ENCODE assay signal across 8 cellular contexts in the genomic region with DNA sequence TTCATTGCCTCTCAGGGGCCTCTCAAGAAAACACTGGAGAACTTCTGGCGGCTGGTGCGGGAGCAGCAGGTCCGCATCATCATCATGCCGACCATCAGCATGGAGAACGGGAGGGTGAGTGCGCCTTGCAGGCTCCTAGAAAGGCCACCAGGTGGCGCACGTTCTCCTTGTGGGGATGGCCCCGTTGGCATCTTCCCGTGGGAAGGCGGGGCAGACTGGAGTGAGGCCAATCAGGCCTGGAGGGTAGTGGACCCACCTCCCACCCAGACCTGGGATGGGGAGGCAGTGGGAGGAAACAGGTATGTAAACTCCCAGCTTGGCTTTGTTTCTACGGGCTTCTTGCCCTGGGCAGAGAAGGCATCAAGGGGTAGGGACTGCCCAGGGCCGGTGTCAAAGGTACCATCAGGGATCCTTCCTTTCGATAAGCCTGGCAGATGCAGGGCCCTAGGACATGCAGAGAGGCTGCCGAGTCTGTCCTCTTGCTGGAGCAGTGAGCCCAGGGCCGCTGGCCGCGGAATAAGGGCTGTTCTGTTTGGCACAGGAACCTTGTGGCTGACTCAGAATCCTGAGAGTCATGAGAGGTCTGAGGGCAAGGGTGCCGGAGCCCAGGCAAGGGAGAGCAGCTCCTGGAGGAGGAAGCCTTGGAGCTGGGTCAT. TPM values are rescaled to one million over a fixed set of nuclear protein-coding genes. Genes with fewer than 3 reads are reported as not detected.
DNase-seq lines count a peak whose midpoint lies in the region; ATAC-seq, FAIRE-seq and TF ChIP-seq lines count a peak whose summit lies in the region.

No MANE protein-coding gene starts in this region.

- CTCF ChIA-PET in WTC11 (lab: Charles Lee) = interaction anchor here (0.6 to 1.4 kb wide), 11 partner anchors 13 to 199 kb away, joined by 3 to 6 read pairs (median 3); partner anchors contain the start of gene SPTLC1

- H3K36me3 ChIP-seq in bronchial epithelial cell (ENCODE audit: control insufficient read depth, insufficient read depth, low read length) = no peaks in the 10 kb centered on the region

- POLR2A ChIA-PET in WTC11 (lab: Charles Lee) = no interaction called here

- peaks cover 7% of the 10 kb centered on the region for H3K4me1 Mint-ChIP-seq in WTC11

- peak; percentile 93 for TF ChIP-seq CTCF in GM12865 (IDR thresholded peaks at IDR 0.05; ENCODE audit: insufficient read depth, low read depth, low read length, missing control alignments)
- peak; percentile 87 for TF ChIP-seq CTCF in WTC11 (IDR thresholded peaks at IDR 0.05)
- TF ChIP-seq CTCF in bronchial epithelial cell (IDR thresholded peaks at IDR 0.05; ENCODE audit: insufficient read depth, low read length, severe bottlenecking) = peak; percentile 94

- peaks cover 12% of the 10 kb centered on the region for H3K27me3 Mint-ChIP-seq in WTC11 (ENCODE audit: low read depth)

- ATAC-seq in HG02970 (IDR thresholded peaks at IDR 0.05; ENCODE audit: low FRiP score, unreplicated experiment) (peak; percentile 47), WTC11 (peak; percentile 89)

- H3K27ac Mint-ChIP-seq in WTC11 = no peak overlapping the region

- DNase-seq in GM12865 (ENCODE audit: low read depth) (peak; percentile 77), NCI-H2227 (lab: John Stamatoyannopoulos, UW; ENCODE audit: unreplicated experiment) (peak; percentile 88), WTC11 (ENCODE audit: low spot score) (peak; percentile 93), bronchial epithelial cell (ENCODE audit: low read depth) (peak; percentile 70), islet precursor cell (peak; percentile 95), cortex of kidney (lab: John Stamatoyannopoulos, UW) (no peak)
- peak; percentile 60 to 66 for DNase-seq in stimulated activated CD4-positive, alpha-beta T cell treated with anti-CD3 and anti-CD28 coated beads, Interleukin-1b, Interleukin-23, amount 100 ng/mL, for 4 hours (ENCODE audit: low read depth in 2 of 2)

- FAIRE-seq in bronchial epithelial cell (lab: Jason Lieb, UNC) = no peak

- peak overlapping the region; percentile 50 for H3K4me3 Mint-ChIP-seq in WTC11

- no peaks in the 10 kb centered on the region for H3K36me3 Mint-ChIP-seq in WTC11

- H3K4me3 ChIP-seq in GM12865 (ENCODE audit: low read depth, low read length) (no peak overlapping the region), bronchial epithelial cell (ENCODE audit: low read depth, low read length) (peak overlapping the region; percentile 14)

- no peaks in the 10 kb centered on the region for H3K27me3 ChIP-seq in bronchial epithelial cell (ENCODE audit: control insufficient read depth, insufficient read depth, low read length)

- H3K9me3 Mint-ChIP-seq in WTC11 = peaks cover 9% of the 10 kb centered on the region

TF ChIP-seq in WTC11, 78 proteins besides CTCF, POLR2A, EP300 and RAD21:
- 0 out of 2 replicates have a peak, but pooled peaks have one; percentile 38 for TF ChIP-seq SP1 (CRISPR knock-in tag; conservative IDR thresholded peaks at IDR 0.05)
- TF ChIP-seq JAZF1 (CRISPR knock-in tag; IDR thresholded peaks at IDR 0.05) = no peak

RNA-seq across cellular contexts. Expression of gene SPTLC1, which starts 18.9 kb away (rescaled TPM):
- total RNA-seq in WTC11 (2021) (81.2 to 86.4 TPM (median 84.4 TPM) in 3 replicates), bronchial epithelial cell (102 and 103 TPM in 2 replicates)
